Comparison of ENCODE assay signal across 28 cellular contexts in the genomic region with DNA sequence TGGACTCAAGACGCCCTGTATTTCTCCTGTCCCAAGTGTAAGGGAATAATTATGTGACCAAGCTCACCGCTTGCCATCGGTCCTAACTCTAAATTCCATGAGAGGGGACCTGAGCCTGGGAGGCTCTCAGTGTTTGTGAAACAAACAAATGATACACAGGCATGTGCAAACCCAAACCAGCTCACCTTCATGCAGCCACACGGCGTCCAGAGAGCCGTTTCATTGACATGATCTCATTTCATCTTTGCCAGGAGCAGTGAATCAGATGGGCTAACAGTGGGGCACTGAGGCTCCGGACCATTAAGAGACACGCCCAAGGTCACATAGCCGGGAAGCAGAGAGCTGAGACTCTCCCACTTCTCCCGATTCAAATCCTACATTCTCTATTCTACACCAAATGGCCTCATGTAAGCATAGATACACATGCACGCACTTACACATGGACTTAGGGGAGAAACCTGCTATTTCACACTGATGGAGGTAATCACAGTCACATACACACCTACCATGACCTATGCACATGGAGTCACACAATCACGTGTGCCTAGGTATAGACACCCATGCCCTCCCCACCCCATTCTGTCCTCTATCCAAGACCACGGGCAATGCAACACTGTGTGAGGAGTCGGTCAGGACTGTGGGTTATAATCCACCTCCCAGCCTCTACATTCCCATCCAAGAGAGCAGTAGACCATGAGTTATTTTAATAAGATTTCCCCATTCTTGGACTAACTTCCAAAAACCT. TPM values are rescaled to one million over a fixed set of nuclear protein-coding genes. Genes with fewer than 3 reads are reported as not detected.
DNase-seq lines count a peak whose midpoint lies in the region; TF ChIP-seq lines count a peak whose summit lies in the region.
"Had no signal": no experiment of that assay in that cellular context is flagged by ENCODE, and none has a peak within 500 bp of the region (broad histone marks: within the 10 kb centered on the region; RNA-seq: fewer than 3 reads in every experiment).

No MANE protein-coding gene starts in this region.

- CTCF ChIA-PET in activated naive CD4-positive, alpha-beta T cell treated with anti-CD3 and anti-CD28 coated beads for 36 hours (lab: Charles Lee), result interaction anchor here (1.0 to 1.1 kb wide), 2 partner anchors 11 to 22 kb away, joined by 3 to 4 read pairs; no protein-coding TSS in a partner anchor

- no peak overlapping the region for H3K27ac ChIP-seq in BLaER1 treated with 17β-estradiol and CSF1 and Interleukin-3, amounts not matched to agents 10 nM and 100 nM
- peak overlapping the region; percentile 72 for H3K27ac ChIP-seq in VCaP
- H3K27ac ChIP-seq in hepatocyte, result peak overlapping the region; percentile 98
- H3K27ac ChIP-seq in rectal smooth muscle tissue (ENCODE audit: low read depth, low read length), result no peak overlapping the region
- H3K27ac ChIP-seq in adrenal gland, result no peak overlapping the region
- H3K27ac ChIP-seq: spleen, upper lobe of left lung had no signal

- no peaks in the 10 kb centered on the region for H3K9me3 ChIP-seq in BLaER1 treated with 17β-estradiol and CSF1 and Interleukin-3, amounts not matched to agents 10 nM and 100 nM (replicated peaks in 1 of 11)
- H3K9me3 ChIP-seq in hepatocyte (ENCODE audit: low read depth), result no peaks in the 10 kb centered on the region
- no peaks in the 10 kb centered on the region for H3K9me3 ChIP-seq in adrenal gland (replicated peaks in 1 of 3)
- H3K9me3 ChIP-seq: HAP-1, heart left ventricle, spleen, upper lobe of left lung had no signal

- H3K9ac ChIP-seq in BLaER1 treated with 17β-estradiol and CSF1 and Interleukin-3, amounts not matched to agents 10 nM and 100 nM, result no peak overlapping the region
- H3K9ac ChIP-seq in rectal smooth muscle tissue (ENCODE audit: low read length), result no peak overlapping the region

- H3K79me2 ChIP-seq in hepatocyte, result no peaks in the 10 kb centered on the region

- H3K36me3 Mint-ChIP-seq in activated naive CD4-positive, alpha-beta T cell treated with anti-CD3 and anti-CD28 coated beads for 36 hours (ENCODE audit: low read depth), result no peaks in the 10 kb centered on the region
- H3K36me3 Mint-ChIP-seq in HFFc6 (ENCODE audit: low read depth), result no peaks in the 10 kb centered on the region
- H3K36me3 Mint-ChIP-seq: WTC11 had no signal

- no peak for TF ChIP-seq POLR2A in adrenal gland (IDR thresholded peaks at IDR 0.05)

- H3K4me1 ChIP-seq in BLaER1 treated with 17β-estradiol and CSF1 and Interleukin-3, amounts not matched to agents 10 nM and 100 nM, result peaks cover 24 to 86% (median 61%) of the 10 kb centered on the region in 10 experiments
- peaks cover 22% of the 10 kb centered on the region for H3K4me1 ChIP-seq in hepatocyte (ENCODE audit: insufficient read depth)
- H3K4me1 ChIP-seq in rectal smooth muscle tissue (ENCODE audit: control insufficient read depth, insufficient read depth, low read length), result no peaks in the 10 kb centered on the region
- peaks cover 0 to 10% of the 10 kb centered on the region in 2 donors for H3K4me1 ChIP-seq in adrenal gland (replicated peaks in 1 of 2)

- H2AFZ ChIP-seq in hepatocyte, result no peak overlapping the region

- peaks cover 28% of the 10 kb centered on the region for H3K27me3 Mint-ChIP-seq in activated naive CD4-positive, alpha-beta T cell treated with anti-CD3 and anti-CD28 coated beads for 36 hours (ENCODE audit: low read depth)
- H3K27me3 Mint-ChIP-seq in HFFc6 (ENCODE audit: insufficient read depth), result peaks cover 74% of the 10 kb centered on the region

- WGBS in hepatocyte (ENCODE audit: low lambda C conversion rate, missing lambda C conversion rate), result 81% methylated on average over 14 of the region's 14 CpGs
- 69 to 79% (median 73%) methylated on average over 11 to 14 of the region's 14 CpGs for WGBS in adrenal gland, 4 donors

- H4K20me1 ChIP-seq in BLaER1 treated with 17β-estradiol and CSF1 and Interleukin-3, amounts not matched to agents 10 nM and 100 nM, result no peaks in the 10 kb centered on the region
- no peaks in the 10 kb centered on the region for H4K20me1 ChIP-seq in hepatocyte (ENCODE audit: insufficient read depth, poor library complexity, severe bottlenecking)

- H3K4me3 ChIP-seq in BLaER1 treated with 17β-estradiol and CSF1 and Interleukin-3, amounts not matched to agents 10 nM and 100 nM, result no peak overlapping the region
- H3K4me3 ChIP-seq in hepatocyte (no peak overlapping the region), rectal smooth muscle tissue (ENCODE audit: low read length) (peak overlapping the region; percentile 33), adrenal gland (no peak overlapping the region)
- H3K4me3 ChIP-seq: cardiac muscle cell, HAP-1, heart left ventricle, spleen, upper lobe of left lung had no signal

- no peaks in the 10 kb centered on the region for H3K36me3 ChIP-seq in BLaER1 treated with 17β-estradiol and CSF1 and Interleukin-3, amounts not matched to agents 10 nM and 100 nM
- H3K36me3 ChIP-seq in hepatocyte (replicated peaks; ENCODE audit: insufficient read depth, low read depth) (no peaks in the 10 kb centered on the region), rectal smooth muscle tissue (ENCODE audit: control insufficient read depth, insufficient read depth, low read length) (no peaks in the 10 kb centered on the region), adrenal gland (replicated peaks in 1 of 2) (no peaks in the 10 kb centered on the region)
- H3K36me3 ChIP-seq: cardiac muscle cell, HAP-1, heart left ventricle, spleen, upper lobe of left lung had no signal

- peak overlapping the region in 7 of 11 experiments; percentile 74 to 92 (median 81); a peak in 10 of 22 replicates for H3K4me2 ChIP-seq in BLaER1 treated with 17β-estradiol and CSF1 and Interleukin-3, amounts not matched to agents 10 nM and 100 nM
- peak overlapping the region; percentile 68 for H3K4me2 ChIP-seq in hepatocyte

- intact Hi-C loops in activated naive CD4-positive, alpha-beta T cell treated with anti-CD3 and anti-CD28 coated beads for 36 hours (cut with micrococcal nuclease), result no loop called here
- intact Hi-C loops in adrenal gland (cut with DNase I), result no loop called here

- no peaks in the 10 kb centered on the region for H3K27me3 ChIP-seq in BLaER1 treated with 17β-estradiol and CSF1 and Interleukin-3, amounts not matched to agents 10 nM and 100 nM
- H3K27me3 ChIP-seq in hepatocyte (no peaks in the 10 kb centered on the region), rectal smooth muscle tissue (ENCODE audit: control insufficient read depth, insufficient read depth, low read length) (peaks cover 3% of the 10 kb centered on the region), adrenal gland (peaks cover 7% of the 10 kb centered on the region)

- H3K4me1 Mint-ChIP-seq in activated naive CD4-positive, alpha-beta T cell treated with anti-CD3 and anti-CD28 coated beads for 36 hours (ENCODE audit: low read depth), result peaks cover 8% of the 10 kb centered on the region
- H3K4me1 Mint-ChIP-seq in HFFc6 (ENCODE audit: low read depth), result peaks cover 19% of the 10 kb centered on the region

- no peak overlapping the region for H3K27ac Mint-ChIP-seq in activated naive CD4-positive, alpha-beta T cell treated with anti-CD3 and anti-CD28 coated beads for 36 hours
- no peak overlapping the region for H3K27ac Mint-ChIP-seq in HFFc6
- H3K27ac Mint-ChIP-seq: WTC11 had no signal

- no peak for DNase-seq in hepatocyte (ENCODE audit: low spot score)
- no peak for DNase-seq in activated naive CD4-positive, alpha-beta T cell treated with anti-CD3 and anti-CD28 coated beads for 36 hours
- DNase-seq in adrenal gland, result no peak
- no peak for DNase-seq in anterior cingulate cortex (lab: John Stamatoyannopoulos, UW)
- no peak for DNase-seq in HFFc6
- DNase-seq: activated CD8-positive, alpha-beta memory T cell treated with anti-CD3 and anti-CD28 coated beads, Interleukin-2, amount 50 U/mL, for 48 hours; dermis blood vessel endothelial cell; heart left ventricle; KG1; left ventricle myocardium superior; NCI-H2171 treated with DMSO at 0.1 percent for 48 hours; nucleus accumbens; spleen; stimulated activated CD4-positive, alpha-beta T cell treated with anti-CD3 and anti-CD28 coated beads, Interleukin-4, amount 100 ng/mL, for 1 hour; stimulated activated naive CD4-positive, alpha-beta T cell treated with Interleukin-2 at 50 U/mL for 16 hours; T-helper 9 cell; upper lobe of left lung had no signal

- H3K9me3 Mint-ChIP-seq in activated naive CD4-positive, alpha-beta T cell treated with anti-CD3 and anti-CD28 coated beads for 36 hours, result no peaks in the 10 kb centered on the region
- no peaks in the 10 kb centered on the region for H3K9me3 Mint-ChIP-seq in HFFc6
- H3K9me3 Mint-ChIP-seq: WTC11 had no signal

- no peaks in the 10 kb centered on the region for H3K9me2 ChIP-seq in hepatocyte (replicated peaks; ENCODE audit: insufficient read depth)

- no peak overlapping the region for H3K4me3 Mint-ChIP-seq in activated naive CD4-positive, alpha-beta T cell treated with anti-CD3 and anti-CD28 coated beads for 36 hours
- H3K4me3 Mint-ChIP-seq in HFFc6, result no peak overlapping the region
- H3K4me3 Mint-ChIP-seq: WTC11 had no signal

- TF ChIP-seq CTCF in VCaP (conservative IDR thresholded peaks at IDR 0.05) (no peak), hepatocyte (IDR thresholded peaks at IDR 0.05; ENCODE audit: poor library complexity) (no peak), adrenal gland (IDR thresholded peaks at IDR 0.05) (no peak), HFFc6 (IDR thresholded peaks at IDR 0.05) (no peak)

RNA-seq across cellular contexts. Expression of gene BNIP5, which starts 1.1 kb away (rescaled TPM):
- 27.6 and 29.1 TPM in 2 replicates for total RNA-seq in hepatocyte
- 28.1 and 29.2 TPM in 2 replicates for polyA plus RNA-seq in hepatocyte
- total RNA-seq in activated naive CD4-positive, alpha-beta T cell treated with anti-CD3 and anti-CD28 coated beads for 36 hours, result not detected
- not detected for total RNA-seq in adrenal gland
- polyA plus RNA-seq in adrenal gland, result under 1 TPM in 1 of 3 donors, not detected in 2; 0.04 TPM
- not detected for total RNA-seq in HFFc6 (2021; fragmentation: NEBNext Ultra II Directional; extraction: Animal tissue kit (Norgen Biotek cat#: 25700))
- total RNA-seq: A673, dermis blood vessel endothelial cell, fibroblast of villous mesenchyme, G401, heart left ventricle, left ventricle myocardium superior, mononuclear cell, spleen, WTC11 had no signal
- polyA plus RNA-seq: BJ, cardiac muscle cell, heart left ventricle had no signal

RNA-seq across cellular contexts. Expression of gene ETV7, which starts 51.8 kb away (rescaled TPM):
- total RNA-seq in hepatocyte (0.88 and 1.2 TPM in 2 replicates), adrenal gland (1 to 10 TPM in 6 of 8 donors, under 1 TPM in 1, not detected in 1; 0.28 to 6.0 (median 2.3) TPM)
- polyA plus RNA-seq in hepatocyte (0.60 and 1.2 TPM in 2 replicates), adrenal gland (1 to 10 TPM in 2 of 3 donors, under 1 TPM in 1; 0.86 to 3.0 (median 2.4) TPM)
- under 1 TPM; 0.67 to 0.99 TPM for total RNA-seq in activated naive CD4-positive, alpha-beta T cell treated with anti-CD3 and anti-CD28 coated beads for 36 hours
- under 1 TPM in 4 of 6 experiments, not detected in 2; 0.20 to 0.32 (median 0.24) TPM for total RNA-seq in HFFc6 (2021; fragmentation: NEBNext Ultra II Directional; extraction: Animal tissue kit (Norgen Biotek cat#: 25700))
- total RNA-seq: cardiac muscle cell had no signal

Comparison
In these comparisons a context has a peak if more than half of its experiments do, and no peak if none do; other contexts are left out.
1. H3K27ac ChIP-seq: peak in VCaP (single experiment) and hepatocyte (single experiment); none in BLaER1 treated with 17β-estradiol and CSF1 and Interleukin-3, amounts not matched to agents 10 nM and 100 nM (0 of 11), rectal smooth muscle tissue (single experiment) and adrenal gland (0 of 5).
2. RNA of gene BNIP5, which starts 1.1 kb away (total RNA-seq): 27.6 to 29.1 TPM in hepatocyte; not detected in activated naive CD4-positive, alpha-beta T cell treated with anti-CD3 and anti-CD28 coated beads for 36 hours, not detected in adrenal gland and not detected in HFFc6; every median in the first group is over 10 times any median in the second.